1 cellular context compared by ENCODE assay signal in the genomic region with DNA sequence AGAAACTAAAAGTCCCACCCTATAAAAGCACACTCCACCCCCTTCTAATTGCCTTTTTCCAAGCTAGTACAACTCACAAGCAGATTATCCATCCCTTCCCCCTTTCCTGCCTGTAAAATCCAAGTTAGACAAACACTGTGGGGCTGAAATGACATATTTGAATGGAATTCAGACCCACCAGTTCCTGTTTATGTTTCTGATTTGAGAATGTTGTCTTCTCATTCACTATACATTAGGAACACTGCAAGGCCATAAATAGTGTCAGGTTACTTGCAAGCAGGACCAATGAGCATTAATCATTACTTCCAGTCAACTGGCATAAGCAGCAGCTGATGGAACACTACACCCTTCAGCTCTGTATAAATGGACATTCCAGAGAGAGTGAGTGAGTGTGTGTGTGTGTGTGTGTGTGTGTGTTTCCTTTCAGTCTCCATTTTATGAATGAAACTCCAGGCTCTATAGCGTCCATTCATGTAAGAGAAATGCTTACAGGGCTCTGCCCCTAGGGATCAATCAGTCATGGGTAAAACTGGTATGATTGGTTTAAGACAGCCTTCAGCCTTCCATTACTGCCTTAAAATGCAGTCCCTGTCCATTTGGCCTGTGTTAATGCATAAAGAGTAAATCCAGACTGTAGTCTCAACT.
A peak's percentile ranks its signal among the peaks of the same experiment; 100 is the strongest.
TF ChIP-seq lines count a peak whose summit lies in the region.

No MANE protein-coding gene starts in this region.

TF ChIP-seq in SK-N-SH, 30 proteins besides CTCF, POLR2A, EP300 and RAD21 (continued from another document):
- TF ChIP-seq, protein P1, sequence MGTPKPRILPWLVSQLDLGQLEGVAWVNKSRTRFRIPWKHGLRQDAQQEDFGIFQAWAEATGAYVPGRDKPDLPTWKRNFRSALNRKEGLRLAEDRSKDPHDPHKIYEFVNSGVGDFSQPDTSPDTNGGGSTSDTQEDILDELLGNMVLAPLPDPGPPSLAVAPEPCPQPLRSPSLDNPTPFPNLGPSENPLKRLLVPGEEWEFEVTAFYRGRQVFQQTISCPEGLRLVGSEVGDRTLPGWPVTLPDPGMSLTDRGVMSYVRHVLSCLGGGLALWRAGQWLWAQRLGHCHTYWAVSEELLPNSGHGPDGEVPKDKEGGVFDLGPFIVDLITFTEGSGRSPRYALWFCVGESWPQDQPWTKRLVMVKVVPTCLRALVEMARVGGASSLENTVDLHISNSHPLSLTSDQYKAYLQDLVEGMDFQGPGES (IDR thresholded peaks at IDR 0.05; ENCODE audit: low read depth, low read length), result no peak
- no peak for TF ChIP-seq CHD2 (IDR thresholded peaks at IDR 0.05; ENCODE audit: low read length, partially characterized antibody)
- peak; percentile 93 for TF ChIP-seq MAX (IDR thresholded peaks at IDR 0.05; ENCODE audit: low read depth)
- TF ChIP-seq TEAD4 (IDR thresholded peaks at IDR 0.05; ENCODE audit: borderline replicate concordance, insufficient read depth), result peak; percentile 98
- no peak for TF ChIP-seq SMC3 (IDR thresholded peaks at IDR 0.05; ENCODE audit: low read depth, low read length)
- TF ChIP-seq RFX5 (IDR thresholded peaks at IDR 0.05; ENCODE audit: low read length), result peak; percentile 74; the same call in 1 of the 2 replicates
- TF ChIP-seq POLR2AphosphoS5 (IDR thresholded peaks at IDR 0.05; ENCODE audit: low read depth, low read length), result peak; percentile 86; the same call in 1 of the 2 replicates
- TF ChIP-seq GABPA (IDR thresholded peaks at IDR 0.05; ENCODE audit: low read depth), result no peak; the same call in 1 of the 2 replicates
- TF ChIP-seq, protein P2, sequence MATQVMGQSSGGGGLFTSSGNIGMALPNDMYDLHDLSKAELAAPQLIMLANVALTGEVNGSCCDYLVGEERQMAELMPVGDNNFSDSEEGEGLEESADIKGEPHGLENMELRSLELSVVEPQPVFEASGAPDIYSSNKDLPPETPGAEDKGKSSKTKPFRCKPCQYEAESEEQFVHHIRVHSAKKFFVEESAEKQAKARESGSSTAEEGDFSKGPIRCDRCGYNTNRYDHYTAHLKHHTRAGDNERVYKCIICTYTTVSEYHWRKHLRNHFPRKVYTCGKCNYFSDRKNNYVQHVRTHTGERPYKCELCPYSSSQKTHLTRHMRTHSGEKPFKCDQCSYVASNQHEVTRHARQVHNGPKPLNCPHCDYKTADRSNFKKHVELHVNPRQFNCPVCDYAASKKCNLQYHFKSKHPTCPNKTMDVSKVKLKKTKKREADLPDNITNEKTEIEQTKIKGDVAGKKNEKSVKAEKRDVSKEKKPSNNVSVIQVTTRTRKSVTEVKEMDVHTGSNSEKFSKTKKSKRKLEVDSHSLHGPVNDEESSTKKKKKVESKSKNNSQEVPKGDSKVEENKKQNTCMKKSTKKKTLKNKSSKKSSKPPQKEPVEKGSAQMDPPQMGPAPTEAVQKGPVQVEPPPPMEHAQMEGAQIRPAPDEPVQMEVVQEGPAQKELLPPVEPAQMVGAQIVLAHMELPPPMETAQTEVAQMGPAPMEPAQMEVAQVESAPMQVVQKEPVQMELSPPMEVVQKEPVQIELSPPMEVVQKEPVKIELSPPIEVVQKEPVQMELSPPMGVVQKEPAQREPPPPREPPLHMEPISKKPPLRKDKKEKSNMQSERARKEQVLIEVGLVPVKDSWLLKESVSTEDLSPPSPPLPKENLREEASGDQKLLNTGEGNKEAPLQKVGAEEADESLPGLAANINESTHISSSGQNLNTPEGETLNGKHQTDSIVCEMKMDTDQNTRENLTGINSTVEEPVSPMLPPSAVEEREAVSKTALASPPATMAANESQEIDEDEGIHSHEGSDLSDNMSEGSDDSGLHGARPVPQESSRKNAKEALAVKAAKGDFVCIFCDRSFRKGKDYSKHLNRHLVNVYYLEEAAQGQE (IDR thresholded peaks at IDR 0.05; ENCODE audit: low read depth, low read length), result peak; percentile 50
- no peak for TF ChIP-seq NRF1 (IDR thresholded peaks at IDR 0.05; ENCODE audit: low read depth, low read length)
- peak; percentile 79 for TF ChIP-seq NFIC (IDR thresholded peaks at IDR 0.05; ENCODE audit: borderline replicate concordance)
- no peak; the same call in 1 of the 2 replicates for TF ChIP-seq FOXJ3 (CRISPR knock-in tag; IDR thresholded peaks at IDR 0.05)
- peak; percentile 40; the same call in 1 of the 2 replicates for TF ChIP-seq USF1 (IDR thresholded peaks at IDR 0.05; ENCODE audit: borderline replicate concordance, low read depth)
- TF ChIP-seq RCOR1 (IDR thresholded peaks at IDR 0.05; ENCODE audit: low read length), result peak; percentile 71; the same call in 1 of the 2 replicates
- TF ChIP-seq TCF12 (IDR thresholded peaks at IDR 0.05), result no peak; the same call in none of the 2 replicates
- TF ChIP-seq, protein P3, sequence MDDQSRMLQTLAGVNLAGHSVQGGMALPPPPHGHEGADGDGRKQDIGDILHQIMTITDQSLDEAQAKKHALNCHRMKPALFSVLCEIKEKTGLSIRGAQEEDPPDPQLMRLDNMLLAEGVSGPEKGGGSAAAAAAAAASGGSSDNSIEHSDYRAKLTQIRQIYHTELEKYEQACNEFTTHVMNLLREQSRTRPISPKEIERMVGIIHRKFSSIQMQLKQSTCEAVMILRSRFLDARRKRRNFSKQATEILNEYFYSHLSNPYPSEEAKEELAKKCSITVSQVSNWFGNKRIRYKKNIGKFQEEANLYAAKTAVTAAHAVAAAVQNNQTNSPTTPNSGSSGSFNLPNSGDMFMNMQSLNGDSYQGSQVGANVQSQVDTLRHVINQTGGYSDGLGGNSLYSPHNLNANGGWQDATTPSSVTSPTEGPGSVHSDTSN (IDR thresholded peaks at IDR 0.05), result peak; percentile 98
- TF ChIP-seq USF2 (IDR thresholded peaks at IDR 0.05; ENCODE audit: borderline replicate concordance, low read depth, low read length), result 0 out of 2 replicates have a peak, but pooled peaks have one; percentile 28
- peak; percentile 83 for TF ChIP-seq FOSL2 (IDR thresholded peaks at IDR 0.05; ENCODE audit: borderline replicate concordance, low read depth)
- peak; percentile 76 for TF ChIP-seq MEF2A (IDR thresholded peaks at IDR 0.05; ENCODE audit: borderline replicate concordance, low read depth)
- peak; percentile 77; the same call in 1 of the 2 replicates for TF ChIP-seq RXRA (IDR thresholded peaks at IDR 0.05; ENCODE audit: borderline replicate concordance, low read depth)
- TF ChIP-seq GATA2 (CRISPR knock-in tag; IDR thresholded peaks at IDR 0.05), result peak; percentile 65
- peak; percentile 69; the same call in 1 of the 2 replicates for TF ChIP-seq FOXM1 (IDR thresholded peaks at IDR 0.05; ENCODE audit: low read depth)
